Comparison of ENCODE assay signal across 20 cellular contexts in genomic region chr9:127050152-127050551, GRCh38.
DNase-seq lines count a peak whose midpoint lies in the region; ATAC-seq, FAIRE-seq and TF ChIP-seq lines count a peak whose summit lies in the region.
"Had no signal": no experiment of that assay in that cellular context is flagged by ENCODE, and none has a peak within 500 bp of the region (broad histone marks: within the 10 kb centered on the region; RNA-seq: fewer than 3 reads in every experiment).

No MANE protein-coding gene starts in this region.

- intact Hi-C loops in cardiac septum (cut with DNase I), result no loop called here
- intact Hi-C loops in Right ventricle myocardium inferior (cut with DNase I), result no loop called here
- intact Hi-C loops in vagina (cut with DNase I), result no loop called here
- intact Hi-C loops in pancreas (cut with DNase I), result no loop called here

- no peaks in the 10 kb centered on the region for H3K36me3 Mint-ChIP-seq in T-helper 17 cell (ENCODE audit: low read depth)

- ATAC-seq in Right ventricle myocardium inferior, result no peak
- no peak for ATAC-seq in T-helper 17 cell
- ATAC-seq in HG03159 (IDR thresholded peaks at IDR 0.05; ENCODE audit: unreplicated experiment), result no peak
- ATAC-seq in pancreas, result no peak
- ATAC-seq: K562 had no signal

- no peak for FAIRE-seq in pancreas (lab: Jason Lieb, UNC)
- FAIRE-seq: A204.1, GM12891, K562 had no signal

- no peak for TF ChIP-seq POLR2A in vagina (IDR thresholded peaks at IDR 0.05)

- DNase-seq in cardiac septum (ENCODE audit: low spot score) (peak; percentile 7), Right ventricle myocardium inferior (ENCODE audit: missing footprints) (no peak), T-helper 17 cell (no peak), mesenteric fat pad (ENCODE audit: low spot score) (peak; percentile 28), vagina (ENCODE audit: extremely low spot score in 2 of 2) (peak; percentile 67 to 84), pancreas (no peak), AML-193 (lab: John Stamatoyannopoulos, UW) (no peak)
- DNase-seq: Calu3; CD4-positive, alpha-beta T cell; DMS79; GM23248; NCI-H2227 treated with DMSO at 0.1 percent for 48 hours; NCI-H524 treated with DMSO at 0.1 percent for 48 hours; NK-92 treated with Interleukin-12 subunit alpha and Interleukin-12 subunit beta, amount 100 ng/mL, for 24 hours; OCI-M1 had no signal

- H3K27ac ChIP-seq in vagina (no peak overlapping the region), pancreas (no peak overlapping the region)
- H3K27ac ChIP-seq: HL-60 had no signal

- no peak for TF ChIP-seq CTCF in vagina (IDR thresholded peaks at IDR 0.05)
- no peak for TF ChIP-seq CTCF in pancreas (IDR thresholded peaks at IDR 0.05)

- no peak overlapping the region for H3K4me3 ChIP-seq in vagina
- no peak overlapping the region for H3K4me3 ChIP-seq in pancreas
- H3K4me3 ChIP-seq: GM23248, K562 had no signal

- H3K36me3 ChIP-seq in vagina (no peaks in the 10 kb centered on the region), pancreas (peaks cover 0 to 9% (median 0%) of the 10 kb centered on the region in 3 donors)

- peaks cover 30% of the 10 kb centered on the region for H3K4me1 ChIP-seq in vagina
- H3K4me1 ChIP-seq in pancreas, result no peaks in the 10 kb centered on the region

- H3K4me1 Mint-ChIP-seq in T-helper 17 cell, result peaks cover 26% of the 10 kb centered on the region

- peak overlapping the region; percentile 68 for H3K4me3 Mint-ChIP-seq in T-helper 17 cell
- H3K4me3 Mint-ChIP-seq: CD4-positive, alpha-beta T cell had no signal

- 92 to 97% methylated on average over 3 of the region's 3 CpGs for WGBS in pancreas, 2 donors

- no peaks in the 10 kb centered on the region for H3K27me3 Mint-ChIP-seq in T-helper 17 cell
- H3K27me3 Mint-ChIP-seq: CD4-positive, alpha-beta T cell had no signal

- H3K27me3 ChIP-seq in vagina, result no peaks in the 10 kb centered on the region
- no peaks in the 10 kb centered on the region for H3K27me3 ChIP-seq in pancreas

- H3K27ac Mint-ChIP-seq in T-helper 17 cell, result no peak overlapping the region
- H3K27ac Mint-ChIP-seq: CD4-positive, alpha-beta T cell had no signal

- H3K9me3 ChIP-seq in T-helper 17 cell (ENCODE audit: control insufficient read depth, low read length, poor library complexity, severe bottlenecking) (no peaks in the 10 kb centered on the region), vagina (no peaks in the 10 kb centered on the region), pancreas (no peaks in the 10 kb centered on the region)

Comparison
In these comparisons a context has a peak if more than half of its experiments do, and no peak if none do; other contexts are left out.
1. DNase-seq: peak in cardiac septum (single experiment), mesenteric fat pad (single experiment) and vagina (2 of 2); none in Right ventricle myocardium inferior (single experiment), T-helper 17 cell (0 of 3), pancreas (0 of 6) and AML-193 (0 of 2).